ENCODE assay signal across 33 cellular contexts in genomic region chr10:57023626-57024025, GRCh38.
"Had no signal": no experiment of that assay in that cellular context is flagged by ENCODE, and none has a peak within 500 bp of the region (broad histone marks: within the 10 kb centered on the region; RNA-seq: fewer than 3 reads in every experiment).

No MANE protein-coding gene starts in this region.

- DNase-seq: Karpas-422, Kasumi-1, MG63, MM.1S, NCI-H1048, NCI-H1092, NCI-H1092 treated with DMSO at 0.1 percent for 48 hours, NCI-H1105, NCI-H1105 treated with DMSO at 0.1 percent for 48 hours, NCI-H1417, NCI-H1417 treated with DMSO at 0.1 percent for 48 hours, NCI-H1436, NCI-H1436 treated with DMSO at 0.1 percent for 48 hours, NCI-H146, NCI-H1694, NCI-H1694 treated with DMSO at 0.1 percent for 48 hours, NCI-H187, NCI-H187 treated with DMSO at 0.1 percent for 48 hours, NCI-H1930, NCI-H2029, NCI-H2029 treated with DMSO at 0.1 percent for 48 hours, NCI-H2081, NCI-H2081 treated with DMSO at 0.1 percent for 48 hours, NCI-H2107, NCI-H2171, NCI-H2171 treated with DMSO at 0.1 percent for 48 hours, NCI-H2227 treated with DMSO at 0.1 percent for 48 hours, NCI-H226, NCI-H345, NCI-H446, NCI-H446 treated with DMSO at 0.1 percent for 48 hours, NCI-H510A, NCI-H510A treated with DMSO at 0.1 percent for 48 hours had no signal
